Comparison of ENCODE assay signal across 17 cellular contexts in the genomic region with DNA sequence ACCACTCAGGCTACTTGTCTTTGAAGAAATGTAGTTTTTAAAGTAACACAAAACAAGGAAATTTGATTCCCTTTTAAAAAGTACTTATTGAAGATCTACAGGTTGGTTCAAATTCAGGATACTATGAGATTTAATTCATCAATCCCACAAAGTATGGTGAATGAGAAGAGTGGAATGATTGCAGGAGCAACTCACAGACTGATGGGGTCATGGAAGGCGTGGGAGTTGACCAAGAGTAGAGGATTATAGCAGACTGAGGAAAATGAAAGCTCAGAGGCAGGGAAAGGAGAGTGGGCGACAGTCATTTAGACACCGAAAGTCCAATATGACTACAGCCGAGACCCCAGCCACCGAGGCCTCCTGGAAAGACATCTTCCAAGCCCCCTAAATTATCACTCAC. TPM values are rescaled to one million over a fixed set of nuclear protein-coding genes. Genes with fewer than 3 reads are reported as not detected.
DNase-seq lines count a peak whose midpoint lies in the region; ATAC-seq and TF ChIP-seq lines count a peak whose summit lies in the region.
"Had no signal": no experiment of that assay in that cellular context is flagged by ENCODE, and none has a peak within 500 bp of the region (broad histone marks: within the 10 kb centered on the region; RNA-seq: fewer than 3 reads in every experiment).

No MANE protein-coding gene starts in this region.

- ATAC-seq in PC-3 = no peak
- ATAC-seq in GM19023 (IDR thresholded peaks at IDR 0.05; ENCODE audit: unreplicated experiment) = no peak
- no peak for ATAC-seq in GM21825 (IDR thresholded peaks at IDR 0.05; ENCODE audit: unreplicated experiment)
- ATAC-seq: HepG2 had no signal

- H2AFZ ChIP-seq in mammary epithelial cell (ENCODE audit: low read depth, low read length) (no peak overlapping the region), PC-3 (ENCODE audit: low read length) (no peak overlapping the region), smooth muscle cell (ENCODE audit: low read depth) (peak overlapping the region; percentile 25)

- no peaks in the 10 kb centered on the region for H3K27me3 Mint-ChIP-seq in MCF 10A (ENCODE audit: insufficient read depth, unreplicated experiment)

- H4K20me1 ChIP-seq in mammary epithelial cell (ENCODE audit: insufficient read depth, low read length) (no peaks in the 10 kb centered on the region), PC-3 (ENCODE audit: low read length) (no peaks in the 10 kb centered on the region), smooth muscle cell (ENCODE audit: low read depth) (no peaks in the 10 kb centered on the region)

- H3F3A ChIP-seq in PC-3 (ENCODE audit: low read length, unreplicated experiment) (no peaks in the 10 kb centered on the region), smooth muscle cell (ENCODE audit: low read depth) (no peaks in the 10 kb centered on the region)

- H3K9me2 ChIP-seq in PC-3 (replicated peaks; ENCODE audit: low read length) = no peaks in the 10 kb centered on the region

- no peaks in the 10 kb centered on the region for H3K79me2 ChIP-seq in mammary epithelial cell (ENCODE audit: insufficient read depth, low read length)
- H3K79me2 ChIP-seq in PC-3 (ENCODE audit: low read length) = no peaks in the 10 kb centered on the region
- H3K79me2 ChIP-seq in smooth muscle cell (ENCODE audit: low read depth) = no peaks in the 10 kb centered on the region

- POLR2A ChIA-PET in MCF 10A (lab: Yijun Ruan, JAX) (no interaction called here), PC-3 (lab: Charles Lee; ENCODE audit: unreplicated experiment) (no interaction called here)

- CTCF ChIA-PET in mammary epithelial cell (lab: Charles Lee; ENCODE audit: low non-redundant PET) (no interaction called here), MCF 10A (lab: Yijun Ruan, JAX) (interaction anchor here (0.6 to 1.3 kb wide), 3 partner anchors 12 to 29 kb away, joined by 3 to 4 read pairs (median 4); no protein-coding TSS in a partner anchor), PC-3 (lab: Charles Lee) (no interaction called here)

- TF ChIP-seq CTCF in mammary epithelial cell (conservative IDR thresholded peaks at IDR 0.05 in 1 of 2, IDR thresholded peaks at IDR 0.05 in 1 of 2; ENCODE audit: extremely low read depth in 1 of 2, insufficient read depth in 1 of 2, low read depth in 1 of 2, low read length in 2 of 2) (no peak), MCF 10A (IDR thresholded peaks at IDR 0.05; ENCODE audit: unreplicated experiment) (no peak), PC-3 (conservative IDR thresholded peaks at IDR 0.05; ENCODE audit: low read depth, low read length) (no peak), smooth muscle cell (IDR thresholded peaks at IDR 0.05; ENCODE audit: borderline replicate concordance, insufficient read depth, poor library complexity, severe bottlenecking) (no peak)

- H3K36me3 ChIP-seq in mammary epithelial cell (ENCODE audit: insufficient read depth, low read length) (no peaks in the 10 kb centered on the region), PC-3 (ENCODE audit: low read depth, low read length) (no peaks in the 10 kb centered on the region), esophagus (ENCODE audit: control insufficient read depth in 2 of 2, insufficient read depth in 2 of 2, low read length in 1 of 2) (no peaks in the 10 kb centered on the region), smooth muscle cell (ENCODE audit: low read depth) (no peaks in the 10 kb centered on the region)
- H3K36me3 ChIP-seq: SJCRH30 had no signal

- 89% methylated on average over 5 of the region's 5 CpGs for WGBS in mammary epithelial cell (ENCODE audit: low coverage, missing lambda C conversion rate)
- 85 to 86% methylated on average over 5 of the region's 5 CpGs for WGBS in esophagus, 2 donors
- 77% methylated on average over 5 of the region's 5 CpGs for WGBS in smooth muscle cell (ENCODE audit: low lambda C conversion rate)

- H3K4me3 ChIP-seq in mammary epithelial cell (replicated peaks in 1 of 3; ENCODE audit: insufficient read depth in 1 of 3, low read depth in 2 of 3, low read length in 3 of 3) = no peak overlapping the region
- no peak overlapping the region for H3K4me3 ChIP-seq in PC-3 (ENCODE audit: low read length)
- H3K4me3 ChIP-seq in esophagus (ENCODE audit: low read depth in 1 of 2, low read length in 2 of 2) = no peak overlapping the region
- no peak overlapping the region for H3K4me3 ChIP-seq in smooth muscle cell
- H3K4me3 ChIP-seq: SJCRH30 had no signal

- in situ Hi-C loops in mammary epithelial cell (cut with MboI; ENCODE audit: low sequenced_read_pairs in 2 of 2) = no loop called here

- dilution Hi-C loops in mammary epithelial cell (cut with HindIII; ENCODE audit: low sequenced_read_pairs) = no loop called here

- BruUV-seq in mammary epithelial cell (replicated peaks; lab: Mats Ljungman, UMichigan) (no TSS peak), MCF 10A (replicated peaks; lab: Mats Ljungman, UMichigan) (no TSS peak), PC-3 (replicated peaks; lab: Mats Ljungman, UMichigan) (no TSS peak)

- H3K4me2 ChIP-seq in mammary epithelial cell (ENCODE audit: insufficient read depth, low read depth, low read length) = no peak overlapping the region
- no peak overlapping the region for H3K4me2 ChIP-seq in PC-3 (ENCODE audit: low read length)
- no peak overlapping the region for H3K4me2 ChIP-seq in smooth muscle cell

- H3K27me3 ChIP-seq in mammary epithelial cell (ENCODE audit: insufficient read depth, low read length) (no peaks in the 10 kb centered on the region), PC-3 (ENCODE audit: low read length) (no peaks in the 10 kb centered on the region), esophagus (ENCODE audit: control insufficient read depth in 1 of 2, insufficient read depth in 2 of 2, low read length in 2 of 2) (no peaks in the 10 kb centered on the region), smooth muscle cell (ENCODE audit: low read depth) (no peaks in the 10 kb centered on the region)
- H3K27me3 ChIP-seq: SJCRH30 had no signal

- H3K4me1 ChIP-seq in mammary epithelial cell (ENCODE audit: insufficient read depth, low read length) (peaks cover 19% of the 10 kb centered on the region), PC-3 (ENCODE audit: insufficient read depth, low read length) (no peaks in the 10 kb centered on the region), esophagus (ENCODE audit: control insufficient read depth in 2 of 2, insufficient read depth in 2 of 2, low read length in 1 of 2) (no peaks in the 10 kb centered on the region), smooth muscle cell (ENCODE audit: low read depth) (no peaks in the 10 kb centered on the region)
- H3K4me1 ChIP-seq: SJCRH30 had no signal

- intact Hi-C loops in mammary epithelial cell (cut with micrococcal nuclease) (no loop called here), MCF 10A (cut with micrococcal nuclease) (no loop called here), PC-3 (cut with micrococcal nuclease) (no loop called here), head of caudate nucleus (cut with DNase I) (no loop called here)

- H3K9me3 Mint-ChIP-seq in MCF 10A (ENCODE audit: unreplicated experiment) = no peaks in the 10 kb centered on the region

- H3K4me1 Mint-ChIP-seq in MCF 10A (ENCODE audit: insufficient read depth, unreplicated experiment) = peaks cover 15% of the 10 kb centered on the region

- H3K36me3 Mint-ChIP-seq in MCF 10A (ENCODE audit: insufficient read depth, unreplicated experiment) = no peaks in the 10 kb centered on the region

- H3K9ac ChIP-seq in mammary epithelial cell (ENCODE audit: insufficient read depth, low read length) (no peak overlapping the region), PC-3 (ENCODE audit: low read length) (no peak overlapping the region), smooth muscle cell (ENCODE audit: low read depth) (peak overlapping the region; percentile 8)

- no peak overlapping the region for H3K4me3 Mint-ChIP-seq in MCF 10A (ENCODE audit: unreplicated experiment)

- H3K27ac Mint-ChIP-seq in MCF 10A (ENCODE audit: low read depth, unreplicated experiment) = no peak overlapping the region

- H3K27ac ChIP-seq in mammary epithelial cell (ENCODE audit: insufficient read depth, low read depth, low read length) = no peak overlapping the region
- no peak overlapping the region for H3K27ac ChIP-seq in PC-3 (ENCODE audit: low read length)
- peak overlapping the region; percentile 84 to 89 for H3K27ac ChIP-seq in esophagus (ENCODE audit: low read depth in 2 of 2, low read length in 1 of 2)
- H3K27ac ChIP-seq in smooth muscle cell (ENCODE audit: low read depth) = peak overlapping the region; percentile 77
- H3K27ac ChIP-seq: 22Rv1, C4-2B, SJCRH30 had no signal

- H3K9me3 ChIP-seq in mammary epithelial cell (replicated peaks; ENCODE audit: insufficient read depth, low read length) = no peaks in the 10 kb centered on the region
- H3K9me3 ChIP-seq in PC-3 (ENCODE audit: low read length) = no peaks in the 10 kb centered on the region
- H3K9me3 ChIP-seq in esophagus (ENCODE audit: control insufficient read depth in 2 of 2, insufficient read depth in 1 of 2, low read depth in 1 of 2, low read length in 1 of 2) = no peaks in the 10 kb centered on the region
- no peaks in the 10 kb centered on the region for H3K9me3 ChIP-seq in smooth muscle cell (replicated peaks; ENCODE audit: low read depth)
- H3K9me3 ChIP-seq: SJCRH30 had no signal

- DNase-seq in mammary epithelial cell (peak; percentile 50), MCF 10A (ENCODE audit: unreplicated experiment) (no peak), PC-3 (peak; percentile 11), smooth muscle cell (lab: John Stamatoyannopoulos, UW; ENCODE audit: unreplicated experiment) (no peak), head of caudate nucleus (no peak)
- DNase-seq: COR-L47, NCI-H187, NCI-H69, OCI-M1, SJCRH30 had no signal

RNA-seq across cellular contexts. Expression of gene DAPL1, which starts 12.5 kb away (rescaled TPM):
- 1 to 10 TPM; 1.2 to 1.6 TPM for total RNA-seq in mammary epithelial cell
- 5.2 TPM for polyA plus RNA-seq in mammary epithelial cell
- not detected for polyA minus RNA-seq in mammary epithelial cell
- total RNA-seq in MCF 10A (2022) = not detected in 2 replicates
- not detected in 2 replicates for total RNA-seq in PC-3 (2014; rRNA removed)
- 100 to 1,000 TPM; 426 to 475 TPM for polyA plus RNA-seq in esophagus
- not detected in 2 replicates for total RNA-seq in smooth muscle cell
- 0.35 TPM in 1 of 2 replicates, not detected in the other for polyA plus RNA-seq in smooth muscle cell
- total RNA-seq: Daoy, HepG2, SJCRH30 had no signal
- polyA plus RNA-seq: HepG2 had no signal

Comparison
In these comparisons a context has a peak if more than half of its experiments do, and no peak if none do; other contexts are left out.
1. DNase-seq: peak in mammary epithelial cell (single experiment) and PC-3 (single experiment); none in MCF 10A (single experiment), smooth muscle cell (single experiment) and head of caudate nucleus (0 of 42).
2. H3K27ac ChIP-seq: peak in esophagus (2 of 2) and smooth muscle cell (single experiment); none in mammary epithelial cell (single experiment) and PC-3 (single experiment).